Comparison of ENCODE assay signal across 1 cellular context in the genomic region with DNA sequence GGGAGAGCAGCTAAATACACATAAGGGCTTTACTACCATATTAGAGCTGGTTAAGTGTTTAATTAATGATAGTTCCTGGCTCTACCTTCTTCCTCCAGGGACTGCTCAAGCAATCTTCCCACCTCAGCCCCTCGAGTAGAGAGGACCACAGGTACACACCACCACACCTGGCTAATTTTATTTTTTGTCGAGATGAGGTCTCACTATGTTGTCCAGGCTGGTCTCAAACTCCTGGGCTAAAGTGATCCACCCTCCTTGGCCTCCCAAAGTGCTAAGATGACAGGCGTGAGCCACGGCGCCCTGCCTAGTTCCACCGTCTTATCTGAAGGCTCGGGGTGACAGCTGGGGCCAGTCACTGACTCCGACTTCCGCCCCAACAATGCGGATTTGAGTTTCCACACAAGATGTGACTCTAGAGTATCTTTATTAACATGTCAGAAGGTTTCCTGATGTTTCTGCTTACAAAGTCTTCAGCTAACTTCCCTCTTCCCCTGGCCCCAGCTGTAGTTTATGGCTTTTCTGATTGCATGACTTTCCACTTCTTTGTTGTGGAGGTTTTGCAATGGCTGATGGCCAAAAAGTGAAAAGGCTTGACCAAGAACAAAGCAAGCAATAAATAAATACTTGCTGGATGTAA.
TF ChIP-seq lines count a peak whose summit lies in the region.

No MANE protein-coding gene starts in this region.

TF ChIP-seq in IMR-90, 13 proteins besides CTCF, POLR2A, EP300 and RAD21:
- TF ChIP-seq, protein P1, sequence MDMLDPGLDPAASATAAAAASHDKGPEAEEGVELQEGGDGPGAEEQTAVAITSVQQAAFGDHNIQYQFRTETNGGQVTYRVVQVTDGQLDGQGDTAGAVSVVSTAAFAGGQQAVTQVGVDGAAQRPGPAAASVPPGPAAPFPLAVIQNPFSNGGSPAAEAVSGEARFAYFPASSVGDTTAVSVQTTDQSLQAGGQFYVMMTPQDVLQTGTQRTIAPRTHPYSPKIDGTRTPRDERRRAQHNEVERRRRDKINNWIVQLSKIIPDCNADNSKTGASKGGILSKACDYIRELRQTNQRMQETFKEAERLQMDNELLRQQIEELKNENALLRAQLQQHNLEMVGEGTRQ (IDR thresholded peaks at IDR 0.05; ENCODE audit: low read depth, low read length), result no peak
- TF ChIP-seq NFE2L2 (IDR thresholded peaks at IDR 0.05; ENCODE audit: low read depth, low read length) (no peak), SMC3 (IDR thresholded peaks at IDR 0.05; ENCODE audit: low read depth, low read length) (no peak), BHLHE40 (IDR thresholded peaks at IDR 0.05; ENCODE audit: low read depth, low read length) (no peak), RFX5 (IDR thresholded peaks at IDR 0.05; ENCODE audit: low read depth, low read length) (no peak), RCOR1 (IDR thresholded peaks at IDR 0.05; ENCODE audit: insufficient replicate concordance, low read length) (no peak), FOS (IDR thresholded peaks at IDR 0.05; ENCODE audit: low read depth, low read length) (no peak), CHD1 (IDR thresholded peaks at IDR 0.05; ENCODE audit: low read depth, low read length) (no peak), MAFK (IDR thresholded peaks at IDR 0.05; ENCODE audit: low read depth, low read length) (no peak), MAZ (IDR thresholded peaks at IDR 0.05; ENCODE audit: borderline replicate concordance, low read depth, low read length) (no peak), MXI1 (IDR thresholded peaks at IDR 0.05; ENCODE audit: borderline replicate concordance, low read depth, low read length) (no peak), CEBPB (IDR thresholded peaks at IDR 0.05; ENCODE audit: low read depth, low read length) (no peak), ELK1 (IDR thresholded peaks at IDR 0.05; ENCODE audit: borderline replicate concordance, low read depth, low read length) (no peak)
